Comparison of ENCODE assay signal across 20 cellular contexts in genomic region chr14:75292016-75292646, GRCh38. TPM values are rescaled to one million over a fixed set of nuclear protein-coding genes. Genes with fewer than 3 reads are reported as not detected.
DNase-seq lines count a peak whose midpoint lies in the region; ATAC-seq, FAIRE-seq and TF ChIP-seq lines count a peak whose summit lies in the region.
"Had no signal": no experiment of that assay in that cellular context is flagged by ENCODE, and none has a peak within 500 bp of the region (broad histone marks: within the 10 kb centered on the region; RNA-seq: fewer than 3 reads in every experiment).

No MANE protein-coding gene starts in this region.

- H3K36me3 Mint-ChIP-seq in naive B cell: no peaks in the 10 kb centered on the region
- no peaks in the 10 kb centered on the region for H3K36me3 Mint-ChIP-seq in stimulated activated effector memory CD8-positive, alpha-beta T cell treated with anti-CD3 and anti-CD28 coated beads, Interleukin-12 subunit alpha, Interleukin-12 subunit beta, amount 100 ng/mL, for 72 hours

- no peak overlapping the region for H2AFZ ChIP-seq in HepG2 (ENCODE audit: low read length)

- H3K36me3 ChIP-seq in liver (ENCODE audit: control insufficient read depth in 4 of 4, insufficient read depth in 3 of 4, low read depth in 1 of 4, low read length in 3 of 4) (no peaks in the 10 kb centered on the region), HepG2 (replicated peaks in 1 of 2; ENCODE audit: control insufficient read depth in 1 of 2, insufficient read depth in 2 of 2, low read length in 2 of 2) (no peaks in the 10 kb centered on the region), transverse colon (no peaks in the 10 kb centered on the region)

- H3K9me3 ChIP-seq in liver (ENCODE audit: control insufficient read depth in 4 of 4, low read length in 3 of 4) (no peaks in the 10 kb centered on the region), HepG2 (ENCODE audit: low read length) (no peaks in the 10 kb centered on the region), transverse colon (no peaks in the 10 kb centered on the region)
- H3K9me3 ChIP-seq: Caco-2 had no signal

- no peaks in the 10 kb centered on the region for H4K20me1 ChIP-seq in HepG2 (ENCODE audit: insufficient read depth, low read length)

- no peaks in the 10 kb centered on the region for H3K9me3 Mint-ChIP-seq in naive B cell
- no peaks in the 10 kb centered on the region for H3K9me3 Mint-ChIP-seq in stimulated activated effector memory CD8-positive, alpha-beta T cell treated with anti-CD3 and anti-CD28 coated beads, Interleukin-12 subunit alpha, Interleukin-12 subunit beta, amount 100 ng/mL, for 72 hours

- WGBS in liver: 58% methylated on average over 11 of the region's 11 CpGs
- 65% methylated on average over 5 of the region's 11 CpGs for WGBS in HepG2 (ENCODE audit: low lambda C conversion rate)
- 68 to 77% methylated on average over 4 to 11 of the region's 11 CpGs for WGBS in transverse colon (ENCODE audit: low coverage in 1 of 2), 2 donors

- BruUV-seq in HepG2 (replicated peaks; lab: Mats Ljungman, UMichigan): no TSS peak

- intact Hi-C loops in HepG2 (cut with micrococcal nuclease; ENCODE audit: unreplicated experiment) (no loop called here), transverse colon (cut with DNase I; ENCODE audit: low total_unique reads) (no loop called here)

- TF ChIP-seq CTCF in liver (IDR thresholded peaks at IDR 0.05; ENCODE audit: low read depth, low read length, missing input control) (no peak), HepG2 (CRISPR knock-in tag; IDR thresholded peaks at IDR 0.05) (no peak), coronary artery (IDR thresholded peaks at IDR 0.05) (no peak), transverse colon (IDR thresholded peaks at IDR 0.05) (no peak)

- TF ChIP-seq EP300 in HepG2 (IDR thresholded peaks at IDR 0.05; ENCODE audit: low read depth in 2 of 2, low read length in 2 of 2): no peak
- no peak for TF ChIP-seq EP300 in HepG2 (CRISPR knock-in tag; IDR thresholded peaks at IDR 0.05; ENCODE audit: borderline replicate concordance)
- TF ChIP-seq EP300 in transverse colon (IDR thresholded peaks at IDR 0.05; ENCODE audit: low read depth): no peak

- TF ChIP-seq POLR2A in HepG2 (IDR thresholded peaks at IDR 0.05; ENCODE audit: insufficient read depth in 1 of 2, low read depth in 2 of 2, low read length in 2 of 2) (no peak; a peak in 1 of 4 replicates), transverse colon (IDR thresholded peaks at IDR 0.05) (no peak)

- H3K27me3 Mint-ChIP-seq in naive B cell: peaks cover 9 to 15% (median 14%) of the 10 kb centered on the region in 3 donors

- H3K79me2 ChIP-seq in HepG2 (ENCODE audit: insufficient read depth, low read length): no peaks in the 10 kb centered on the region

- DNase-seq in HepG2 (ENCODE audit: low spot score): no peak
- peak; percentile 75 for DNase-seq in coronary artery (ENCODE audit: low spot score)
- no peak for DNase-seq in naive B cell
- DNase-seq in transverse colon: peak; percentile 7
- no peak for DNase-seq in stimulated activated effector memory CD8-positive, alpha-beta T cell treated with anti-CD3 and anti-CD28 coated beads, Interleukin-12 subunit alpha, Interleukin-12 subunit beta, amount 100 ng/mL, for 72 hours (ENCODE audit: low spot score in 2 of 2)
- DNase-seq in NCI-H345 (lab: John Stamatoyannopoulos, UW): no peak
- DNase-seq: C1 segment of cervical spinal cord, Caco-2, EL, NCI-H1417, NCI-H187 treated with DMSO at 0.1 percent for 48 hours, NCI-H526 treated with DMSO at 0.1 percent for 48 hours, SHP77 had no signal

- H3K27ac Mint-ChIP-seq in naive B cell: peak overlapping the region in 5 of 6 donors; percentile 26 to 91 (median 64)
- H3K27ac Mint-ChIP-seq in stimulated activated effector memory CD8-positive, alpha-beta T cell treated with anti-CD3 and anti-CD28 coated beads, Interleukin-12 subunit alpha, Interleukin-12 subunit beta, amount 100 ng/mL, for 72 hours: no peak overlapping the region

- FAIRE-seq in HepG2 (lab: Jason Lieb, UNC): no peak
- FAIRE-seq: A204.1, GM19239, K562, RCC 7860 had no signal

- in situ Hi-C loops in HepG2 (cut with HindIII; ENCODE audit: extremely low pct_ligation_motif_present, low pct_unique_long_range_greater_than_20kb) (no loop called here), transverse colon (cut with MboI; ENCODE audit: low pct_ligation_motif_present in 1 of 4, low pct_unique_long_range_greater_than_20kb in 1 of 4, low sequenced_read_pairs in 3 of 4) (no loop called here)

- CTCF ChIA-PET in HepG2 (lab: Yijun Ruan, JAX; ENCODE audit: low intra/inter-chr PET ratio, low total read pairs): no interaction called here

- POLR2A ChIA-PET in HepG2 (lab: Yijun Ruan, JAX): interaction anchor here (3.1 kb wide), 1 partner anchor 8 kb away, joined by 17 read pairs; no protein-coding TSS in a partner anchor

- H3K4me1 ChIP-seq in liver (ENCODE audit: control insufficient read depth in 4 of 4, insufficient read depth in 4 of 4, low read length in 3 of 4) (peaks cover 0 to 32% (median 15%) of the 10 kb centered on the region in 4 donors), HepG2 (ENCODE audit: insufficient read depth, low read length) (peaks cover 62% of the 10 kb centered on the region), transverse colon (peaks cover 18 to 27% (median 23%) of the 10 kb centered on the region in 4 donors)

- H3K9ac ChIP-seq in liver (ENCODE audit: low read depth in 1 of 2, low read length in 2 of 2): no peak overlapping the region
- no peak overlapping the region for H3K9ac ChIP-seq in HepG2 (ENCODE audit: insufficient read depth, low read depth, low read length)

- TF ChIP-seq RAD21 in liver (IDR thresholded peaks at IDR 0.05) (peak in 1 of 2 donors; percentile 8), HepG2 (CRISPR knock-in tag; IDR thresholded peaks at IDR 0.05) (no peak)

- peaks cover 12 to 28% (median 12%) of the 10 kb centered on the region in 3 donors for H3K4me1 Mint-ChIP-seq in naive B cell
- peaks cover 12% of the 10 kb centered on the region for H3K4me1 Mint-ChIP-seq in stimulated activated effector memory CD8-positive, alpha-beta T cell treated with anti-CD3 and anti-CD28 coated beads, Interleukin-12 subunit alpha, Interleukin-12 subunit beta, amount 100 ng/mL, for 72 hours

- no peak overlapping the region for H3K4me2 ChIP-seq in HepG2 (ENCODE audit: low read depth, low read length)

- ATAC-seq in HepG2 (no peak), naive B cell (ENCODE audit: low read depth in 2 of 2) (no peak), HG02678 (IDR thresholded peaks at IDR 0.05; ENCODE audit: unreplicated experiment) (no peak)
- no peak for ATAC-seq in stimulated activated effector memory CD8-positive, alpha-beta T cell treated with anti-CD3 and anti-CD28 coated beads, Interleukin-12 subunit alpha, Interleukin-12 subunit beta, amount 100 ng/mL, for 72 hours
- ATAC-seq: HCT116, K562 had no signal

- H3K27me3 ChIP-seq in liver (ENCODE audit: control insufficient read depth in 4 of 4, insufficient read depth in 4 of 4, low read length in 3 of 4) (no peaks in the 10 kb centered on the region), HepG2 (ENCODE audit: control insufficient read depth in 1 of 2, insufficient read depth in 2 of 2, low read length in 2 of 2) (peaks cover 0 to 1% of the 10 kb centered on the region in 2 experiments; a peak in 1 of 5 replicates), transverse colon (no peaks in the 10 kb centered on the region)

- H3K27ac ChIP-seq in liver (ENCODE audit: low read depth in 1 of 2, low read length in 2 of 2) (peak overlapping the region; percentile 20 to 90), HepG2 (ENCODE audit: extremely low read length, insufficient read depth, low read length) (no peak overlapping the region), coronary artery (no peak overlapping the region), transverse colon (no peak overlapping the region)

- H3K4me3 ChIP-seq in liver (ENCODE audit: low read depth in 1 of 3, low read length in 3 of 3) (no peak overlapping the region), HepG2 (replicated peaks in 1 of 3; ENCODE audit: insufficient read depth in 1 of 3, low read depth in 2 of 3, low read length in 3 of 3) (no peak overlapping the region; a peak in 1 of 6 replicates), coronary artery (no peak overlapping the region), transverse colon (no peak overlapping the region)
- H3K4me3 ChIP-seq: K562 had no signal

- H3K4me3 Mint-ChIP-seq in naive B cell: peak overlapping the region in 2 of 8 donors; percentile 15 to 71
- H3K4me3 Mint-ChIP-seq in stimulated activated effector memory CD8-positive, alpha-beta T cell treated with anti-CD3 and anti-CD28 coated beads, Interleukin-12 subunit alpha, Interleukin-12 subunit beta, amount 100 ng/mL, for 72 hours: no peak overlapping the region

TF ChIP-seq in liver, 16 proteins besides CTCF, POLR2A, EP300 and RAD21 (continues in another document):
- peak; percentile 29 for TF ChIP-seq FOXA2 (IDR thresholded peaks at IDR 0.05)

TF ChIP-seq in HepG2, 621 proteins besides CTCF, POLR2A, EP300 and RAD21:
- no peak for TF ChIP-seq RARA (CRISPR knock-in tag; IDR thresholded peaks at IDR 0.05)
TF ChIP-seq in HepG2: peak in this region for 0.

RNA-seq across cellular contexts. Expression of gene FOS, which starts 13.5 kb away (rescaled TPM):
- 10 to 100 TPM; 18.9 to 21.2 TPM for total RNA-seq in liver
- polyA plus RNA-seq in liver: 10 to 100 TPM; 13.2 to 82.7 TPM
- total RNA-seq in HepG2 (2016; rRNA removed; fragmentation: Illumina TruSeq; extraction: Trizol): 4.3 and 24.2 TPM in 2 replicates
- total RNA-seq in HepG2 (2016; cell fraction: cytosol; rRNA removed; fragmentation: Illumina TruSeq; extraction: Trizol; ENCODE audit: low read depth): 2.5 and 3.0 TPM in 2 replicates
- total RNA-seq in HepG2 (2016; cell fraction: insoluble cytoplasmic fraction; rRNA removed; fragmentation: Illumina TruSeq; extraction: Trizol): 3.4 and 28.3 TPM in 2 replicates
- total RNA-seq in HepG2 (2016; cell fraction: membrane; rRNA removed; fragmentation: Illumina TruSeq; extraction: Trizol): 2.8 and 4.2 TPM in 2 replicates
- total RNA-seq in HepG2 (2016; cell fraction: nucleus; rRNA removed; fragmentation: Illumina TruSeq; extraction: Trizol): 64.4 and 68.6 TPM in 2 replicates
- 15.9 and 26.2 TPM in 2 replicates for polyA plus RNA-seq in HepG2 (2011; rRNA removed)
- polyA plus RNA-seq in HepG2 (2011; cell fraction: cytosol; rRNA removed): 8.8 and 9.0 TPM in 2 replicates
- polyA plus RNA-seq in HepG2 (2011; cell fraction: nucleus; rRNA removed): 83.8 and 92.0 TPM in 2 replicates
- polyA plus RNA-seq in HepG2 (2012): 4.3 and 4.8 TPM in 2 replicates
- polyA plus RNA-seq in HepG2 (2016; cell fraction: cytosol; fragmentation: Illumina TruSeq; extraction: Trizol; ENCODE audit: low read depth): 1.2 and 1.8 TPM in 2 replicates
- 5.5 and 10.0 TPM in 2 replicates for polyA plus RNA-seq in HepG2 (2016; cell fraction: insoluble cytoplasmic fraction; fragmentation: Illumina TruSeq; extraction: Trizol; ENCODE audit: low read depth)
- 2.1 and 3.4 TPM in 2 replicates for polyA plus RNA-seq in HepG2 (2016; cell fraction: membrane; fragmentation: Illumina TruSeq; extraction: Trizol; ENCODE audit: low read depth)
- 101 and 123 TPM in 2 replicates for polyA plus RNA-seq in HepG2 (2016; cell fraction: nucleus; fragmentation: Illumina TruSeq; extraction: Trizol; ENCODE audit: insufficient read depth, low read depth)
- polyA minus RNA-seq in HepG2 (2011; rRNA and poly(A)+ RNA removed; ENCODE audit: low replicate concordance): 58.4 and 70.4 TPM in 2 replicates
- polyA minus RNA-seq in HepG2 (2011; cell fraction: cytosol; rRNA and poly(A)+ RNA removed): 11.7 and 16.7 TPM in 2 replicates
- polyA minus RNA-seq in HepG2 (2011; cell fraction: nucleus; rRNA and poly(A)+ RNA removed): 128 and 149 TPM in 2 replicates
- 1,000 to 10,000 TPM in 5 of 6 donors, 100 to 1,000 TPM in 1; 863 to 3,933 (median 2,927) TPM for polyA plus RNA-seq in naive B cell (ENCODE audit: low read depth in 6 of 6)
- total RNA-seq in transverse colon: 1,000 to 10,000 TPM in 2 of 4 donors, 100 to 1,000 TPM in 2; 345 to 1,356 (median 884) TPM

Comparison
In these comparisons a context has a peak if more than half of its experiments do, and no peak if none do; other contexts are left out.
1. H3K27ac ChIP-seq: peak in liver (2 of 2); none in HepG2 (single experiment), coronary artery (0 of 2) and transverse colon (0 of 4).
2. DNase-seq: peak in coronary artery (single experiment) and transverse colon (single experiment); none in HepG2 (single experiment), naive B cell (single experiment), stimulated activated effector memory CD8-positive, alpha-beta T cell treated with anti-CD3 and anti-CD28 coated beads, Interleukin-12 subunit alpha, Interleukin-12 subunit beta, amount 100 ng/mL, for 72 hours (0 of 2) and NCI-H345 (single experiment).
3. RNA of gene FOS, which starts 13.5 kb away (total RNA-seq): 345 to 1,356 TPM in transverse colon; 2.5 to 68.6 TPM in HepG2 and 18.9 to 21.2 TPM in liver; every median in the first group is over 4 times any median in the second.